Comparison of ENCODE assay signal across 8 cellular contexts in the genomic region with DNA sequence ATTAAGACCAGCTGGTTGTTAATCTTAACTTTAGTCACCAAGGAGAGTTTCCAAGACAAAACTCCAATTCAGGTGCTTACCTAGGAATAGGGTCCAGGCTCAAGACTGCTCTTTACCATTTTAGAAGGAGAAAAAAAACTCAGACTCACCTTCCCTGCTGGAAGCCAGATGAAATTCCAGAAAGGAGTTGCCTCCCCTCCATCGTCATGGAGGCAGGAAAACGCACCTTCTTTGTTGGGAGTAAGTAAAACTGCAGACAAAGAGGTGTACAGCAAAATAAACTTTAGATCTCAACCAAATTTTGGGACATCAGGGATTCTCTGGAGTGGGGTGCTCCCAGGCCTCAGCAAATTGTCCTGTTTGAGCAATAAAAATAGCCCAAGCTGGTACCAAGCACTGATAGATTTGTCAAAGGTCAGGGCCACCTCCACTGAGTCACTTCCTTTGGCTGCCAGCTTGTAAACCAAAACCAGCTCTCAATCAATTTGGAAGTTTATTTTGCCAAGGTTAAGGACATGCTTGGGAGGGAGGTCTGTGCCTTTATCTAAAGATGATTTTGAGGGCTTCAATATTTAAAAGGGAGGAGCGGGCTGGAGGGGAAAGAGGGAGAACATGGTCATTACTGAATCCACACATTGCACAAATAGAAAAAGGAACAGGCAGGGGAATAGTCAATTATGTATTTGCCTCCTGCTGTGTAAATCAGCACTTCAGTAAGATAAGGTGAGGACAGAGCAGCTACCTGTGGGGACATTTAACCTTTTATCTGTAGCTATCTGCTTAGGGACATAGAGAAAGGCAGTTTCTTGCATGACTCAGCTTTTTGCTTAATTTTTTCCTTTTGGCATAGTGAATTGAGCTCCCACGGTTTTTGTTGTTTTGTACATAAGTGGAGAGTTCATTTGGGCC. TPM values are rescaled to one million over a fixed set of nuclear protein-coding genes. Genes with fewer than 3 reads are reported as not detected.
DNase-seq lines count a peak whose midpoint lies in the region; ATAC-seq lines count a peak whose summit lies in the region.

No MANE protein-coding gene starts in this region.

- H3K4me1 Mint-ChIP-seq in activated T-helper 17 cell treated with anti-CD3 and anti-CD28 coated beads, Interleukin-2, amount 50 U/mL, for 72 hours: peaks cover 25% of the 10 kb centered on the region
- peaks cover 43% of the 10 kb centered on the region for H3K4me1 Mint-ChIP-seq in stimulated activated naive CD8-positive, alpha-beta T cell treated with anti-CD3 and anti-CD28 coated beads, Interleukin-15, Interleukin-2, amounts not matched to agents 100 ng/mL and 50 ng/mL, for 24 hours (ENCODE audit: low read depth)

- H3K4me3 Mint-ChIP-seq in activated T-helper 17 cell treated with anti-CD3 and anti-CD28 coated beads, Interleukin-2, amount 50 U/mL, for 72 hours: peak overlapping the region; percentile 97
- peak overlapping the region; percentile 91 for H3K4me3 Mint-ChIP-seq in stimulated activated naive CD8-positive, alpha-beta T cell treated with anti-CD3 and anti-CD28 coated beads, Interleukin-15, Interleukin-2, amounts not matched to agents 100 ng/mL and 50 ng/mL, for 24 hours

- no peaks in the 10 kb centered on the region for H3K27me3 Mint-ChIP-seq in activated T-helper 17 cell treated with anti-CD3 and anti-CD28 coated beads, Interleukin-2, amount 50 U/mL, for 72 hours
- H3K27me3 Mint-ChIP-seq in stimulated activated naive CD8-positive, alpha-beta T cell treated with anti-CD3 and anti-CD28 coated beads, Interleukin-15, Interleukin-2, amounts not matched to agents 100 ng/mL and 50 ng/mL, for 24 hours: peaks cover 5% of the 10 kb centered on the region

- H3K9me3 Mint-ChIP-seq in activated T-helper 17 cell treated with anti-CD3 and anti-CD28 coated beads, Interleukin-2, amount 50 U/mL, for 72 hours: no peaks in the 10 kb centered on the region
- H3K9me3 Mint-ChIP-seq in stimulated activated naive CD8-positive, alpha-beta T cell treated with anti-CD3 and anti-CD28 coated beads, Interleukin-15, Interleukin-2, amounts not matched to agents 100 ng/mL and 50 ng/mL, for 24 hours: no peaks in the 10 kb centered on the region

- H3K9ac ChIP-seq in HUES48 (ENCODE audit: low read depth, low read length): peak overlapping the region; percentile 79; the same call in 1 of the 2 replicates
- H3K9ac ChIP-seq in iPS-20b (ENCODE audit: low read depth, low read length): peak overlapping the region; percentile 83; the same call in 1 of the 2 replicates

- in situ Hi-C loops in ACHN (cut with HindIII; ENCODE audit: low pct_ligation_motif_present, low pct_unique_long_range_greater_than_20kb, low sequenced_read_pairs): no loop called here

- H3K36me3 ChIP-seq in HUES48 (ENCODE audit: control insufficient read depth, insufficient read depth, low read length): peaks cover 6% of the 10 kb centered on the region
- peaks cover 2% of the 10 kb centered on the region; the same call in 1 of the 2 replicates for H3K36me3 ChIP-seq in iPS-20b (ENCODE audit: insufficient read depth, low read depth, low read length)

- H3K4me1 ChIP-seq in HUES48 (ENCODE audit: control insufficient read depth, insufficient read depth, low read length) (peaks cover 55% of the 10 kb centered on the region), iPS-20b (ENCODE audit: insufficient read depth, low read length) (peaks cover 33% of the 10 kb centered on the region)

- H3K27ac ChIP-seq in HUES48 (ENCODE audit: low read depth, low read length): peak overlapping the region; percentile 91
- no peak overlapping the region for H3K27ac ChIP-seq in iPS-20b (ENCODE audit: low read length)

- peaks cover 3% of the 10 kb centered on the region for H3K36me3 Mint-ChIP-seq in activated T-helper 17 cell treated with anti-CD3 and anti-CD28 coated beads, Interleukin-2, amount 50 U/mL, for 72 hours (ENCODE audit: low read depth)
- H3K36me3 Mint-ChIP-seq in stimulated activated naive CD8-positive, alpha-beta T cell treated with anti-CD3 and anti-CD28 coated beads, Interleukin-15, Interleukin-2, amounts not matched to agents 100 ng/mL and 50 ng/mL, for 24 hours (ENCODE audit: low read depth): no peaks in the 10 kb centered on the region

- ATAC-seq in activated T-helper 17 cell treated with anti-CD3 and anti-CD28 coated beads, Interleukin-2, amount 50 U/mL, for 72 hours (replicated peaks): no peak
- ATAC-seq in HG03442 (IDR thresholded peaks at IDR 0.05; ENCODE audit: unreplicated experiment): no peak

- H3K9me3 ChIP-seq in HUES48 (ENCODE audit: control insufficient read depth, insufficient read depth, low read length) (no peaks in the 10 kb centered on the region), iPS-20b (ENCODE audit: insufficient read depth, low read depth, low read length) (no peaks in the 10 kb centered on the region)

- 0 out of 2 replicates have a peak, but pooled peaks cover 5% of the 10 kb centered on the region for H3K27me3 ChIP-seq in HUES48 (ENCODE audit: control insufficient read depth, insufficient read depth, low read length)
- peaks cover 38% of the 10 kb centered on the region; the same call in 1 of the 2 replicates for H3K27me3 ChIP-seq in iPS-20b (ENCODE audit: insufficient read depth, low read length)

- H3K4me3 ChIP-seq in HUES48 (ENCODE audit: low read depth, low read length): peak overlapping the region; percentile 91
- peak overlapping the region; percentile 89 for H3K4me3 ChIP-seq in iPS-20b (ENCODE audit: low read length)

- DNase-seq in ACHN (peak; percentile 51), hepatic stellate cell (ENCODE audit: low spot score) (no peak), middle frontal gyrus (ENCODE audit: extremely low spot score, low spot score) (no peak)

- H3K27ac Mint-ChIP-seq in activated T-helper 17 cell treated with anti-CD3 and anti-CD28 coated beads, Interleukin-2, amount 50 U/mL, for 72 hours: peak overlapping the region; percentile 89
- H3K27ac Mint-ChIP-seq in stimulated activated naive CD8-positive, alpha-beta T cell treated with anti-CD3 and anti-CD28 coated beads, Interleukin-15, Interleukin-2, amounts not matched to agents 100 ng/mL and 50 ng/mL, for 24 hours: peak overlapping the region; percentile 93

RNA-seq across cellular contexts. Expression of a gene that starts 1.5 kb away (rescaled TPM):
- 10 to 100 TPM; 14.9 to 26.7 TPM for total RNA-seq in activated T-helper 17 cell treated with anti-CD3 and anti-CD28 coated beads, Interleukin-2, amount 50 U/mL, for 72 hours
